Comparison of ENCODE assay signal across 2 cellular contexts in the genomic region with DNA sequence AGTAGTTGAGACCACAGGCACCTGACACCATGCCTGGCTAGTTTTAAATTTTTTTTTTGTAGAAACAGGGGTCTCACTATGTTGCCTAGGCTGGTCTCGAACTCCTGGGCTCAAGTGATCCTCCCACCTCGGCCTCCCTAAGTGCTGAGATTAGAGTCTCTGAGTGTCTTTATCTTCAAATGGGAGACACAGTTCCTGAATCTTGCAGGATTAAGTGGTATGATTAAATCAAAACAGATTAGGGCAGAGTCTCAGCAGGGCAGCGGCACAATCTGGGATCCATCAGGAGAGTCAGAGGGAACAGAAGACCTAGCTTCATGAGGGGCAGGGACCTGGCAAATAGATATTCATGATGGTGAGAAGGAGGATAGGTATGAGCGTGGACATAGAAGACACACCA.
TF ChIP-seq lines count a peak whose summit lies in the region.

No MANE protein-coding gene starts in this region.

TF ChIP-seq in HEK293, 187 proteins besides CTCF, POLR2A, EP300 and RAD21:
- TF ChIP-seq ZNF324 (tag by site-specific recombination; IDR thresholded peaks at IDR 0.05) (no peak), ZNF404 (tag by site-specific recombination; IDR thresholded peaks at IDR 0.05) (no peak), MEIS1 (CRISPR knock-in tag; IDR thresholded peaks at IDR 0.05; ENCODE audit: borderline replicate concordance) (no peak), ZBTB17 (tag by site-specific recombination; IDR thresholded peaks at IDR 0.05) (peak; percentile 70), ZNF521 (tag by site-specific recombination; IDR thresholded peaks at IDR 0.05) (no peak)

TF ChIP-seq in K562, 482 proteins besides CTCF, POLR2A, EP300 and RAD21:
- no peak for TF ChIP-seq DDX20 (tag; IDR thresholded peaks at IDR 0.05; ENCODE audit: low read depth)
- no peak for TF ChIP-seq ZNF24 (IDR thresholded peaks at IDR 0.05)
- TF ChIP-seq KDM1A (IDR thresholded peaks at IDR 0.05): peak; percentile 71 to 73
- TF ChIP-seq DMBX1 (CRISPR knock-in tag; IDR thresholded peaks at IDR 0.05; ENCODE audit: borderline replicate concordance): no peak
- no peak for TF ChIP-seq ID3 (CRISPR knock-in tag; IDR thresholded peaks at IDR 0.05)
- no peak for TF ChIP-seq ID3 (tag; IDR thresholded peaks at IDR 0.05)
- TF ChIP-seq, protein P1, sequence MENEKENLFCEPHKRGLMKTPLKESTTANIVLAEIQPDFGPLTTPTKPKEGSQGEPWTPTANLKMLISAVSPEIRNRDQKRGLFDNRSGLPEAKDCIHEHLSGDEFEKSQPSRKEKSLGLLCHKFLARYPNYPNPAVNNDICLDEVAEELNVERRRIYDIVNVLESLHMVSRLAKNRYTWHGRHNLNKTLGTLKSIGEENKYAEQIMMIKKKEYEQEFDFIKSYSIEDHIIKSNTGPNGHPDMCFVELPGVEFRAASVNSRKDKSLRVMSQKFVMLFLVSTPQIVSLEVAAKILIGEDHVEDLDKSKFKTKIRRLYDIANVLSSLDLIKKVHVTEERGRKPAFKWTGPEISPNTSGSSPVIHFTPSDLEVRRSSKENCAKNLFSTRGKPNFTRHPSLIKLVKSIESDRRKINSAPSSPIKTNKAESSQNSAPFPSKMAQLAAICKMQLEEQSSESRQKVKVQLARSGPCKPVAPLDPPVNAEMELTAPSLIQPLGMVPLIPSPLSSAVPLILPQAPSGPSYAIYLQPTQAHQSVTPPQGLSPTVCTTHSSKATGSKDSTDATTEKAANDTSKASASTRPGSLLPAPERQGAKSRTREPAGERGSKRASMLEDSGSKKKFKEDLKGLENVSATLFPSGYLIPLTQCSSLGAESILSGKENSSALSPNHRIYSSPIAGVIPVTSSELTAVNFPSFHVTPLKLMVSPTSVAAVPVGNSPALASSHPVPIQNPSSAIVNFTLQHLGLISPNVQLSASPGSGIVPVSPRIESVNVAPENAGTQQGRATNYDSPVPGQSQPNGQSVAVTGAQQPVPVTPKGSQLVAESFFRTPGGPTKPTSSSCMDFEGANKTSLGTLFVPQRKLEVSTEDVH (IDR thresholded peaks at IDR 0.05; ENCODE audit: low read depth, partially characterized antibody): no peak
- peak; percentile 79 for TF ChIP-seq ADNP (tag; IDR thresholded peaks at IDR 0.05)
- no peak for TF ChIP-seq RFX1 (IDR thresholded peaks at IDR 0.05)
- TF ChIP-seq JUN (IDR thresholded peaks at IDR 0.05; ENCODE audit: borderline replicate concordance, low read depth, low read length): no peak
- no peak for TF ChIP-seq JUN (CRISPR knock-in tag; IDR thresholded peaks at IDR 0.05; ENCODE audit: borderline replicate concordance)
- no peak for TF ChIP-seq STAT5B (CRISPR knock-in tag; IDR thresholded peaks at IDR 0.05)
- no peak for TF ChIP-seq ELF4 (CRISPR knock-in tag; IDR thresholded peaks at IDR 0.05)
- TF ChIP-seq TSC22D4 (tag; IDR thresholded peaks at IDR 0.05): 0 out of 2 replicates have a peak, but pooled peaks have one; percentile 38
- TF ChIP-seq ZBTB26 (CRISPR knock-in tag; IDR thresholded peaks at IDR 0.05): no peak
- peak; percentile 26; the same call in 1 of the 2 replicates for TF ChIP-seq BCOR (IDR thresholded peaks at IDR 0.05)
- no peak for TF ChIP-seq ARHGAP35 (IDR thresholded peaks at IDR 0.05; ENCODE audit: partially characterized antibody)
- no peak for TF ChIP-seq ZNF224 (CRISPR knock-in tag; IDR thresholded peaks at IDR 0.05)
- 0 out of 2 replicates have a peak, but pooled peaks have one; percentile 13 for TF ChIP-seq CBFA2T3 (IDR thresholded peaks at IDR 0.05)
- no peak for TF ChIP-seq HOMEZ (CRISPR knock-in tag; IDR thresholded peaks at IDR 0.05)
- no peak for TF ChIP-seq HMGN3 (IDR thresholded peaks at IDR 0.05; ENCODE audit: borderline replicate concordance, extremely low read depth, insufficient read length, low read depth, low read length)
- no peak for TF ChIP-seq ZNF589 (CRISPR knock-in tag; IDR thresholded peaks at IDR 0.05; ENCODE audit: low read depth)
- TF ChIP-seq SIN3B (IDR thresholded peaks at IDR 0.05; ENCODE audit: low read depth): no peak
- no peak for TF ChIP-seq ZNF780A (CRISPR knock-in tag; IDR thresholded peaks at IDR 0.05)
- no peak for TF ChIP-seq SIX5 (IDR thresholded peaks at IDR 0.05; ENCODE audit: borderline replicate concordance in 1 of 2, insufficient read depth in 1 of 2, low read depth in 1 of 2, low read length in 2 of 2)
